ENCODE assay signal across 14 cellular contexts in the genomic region with DNA sequence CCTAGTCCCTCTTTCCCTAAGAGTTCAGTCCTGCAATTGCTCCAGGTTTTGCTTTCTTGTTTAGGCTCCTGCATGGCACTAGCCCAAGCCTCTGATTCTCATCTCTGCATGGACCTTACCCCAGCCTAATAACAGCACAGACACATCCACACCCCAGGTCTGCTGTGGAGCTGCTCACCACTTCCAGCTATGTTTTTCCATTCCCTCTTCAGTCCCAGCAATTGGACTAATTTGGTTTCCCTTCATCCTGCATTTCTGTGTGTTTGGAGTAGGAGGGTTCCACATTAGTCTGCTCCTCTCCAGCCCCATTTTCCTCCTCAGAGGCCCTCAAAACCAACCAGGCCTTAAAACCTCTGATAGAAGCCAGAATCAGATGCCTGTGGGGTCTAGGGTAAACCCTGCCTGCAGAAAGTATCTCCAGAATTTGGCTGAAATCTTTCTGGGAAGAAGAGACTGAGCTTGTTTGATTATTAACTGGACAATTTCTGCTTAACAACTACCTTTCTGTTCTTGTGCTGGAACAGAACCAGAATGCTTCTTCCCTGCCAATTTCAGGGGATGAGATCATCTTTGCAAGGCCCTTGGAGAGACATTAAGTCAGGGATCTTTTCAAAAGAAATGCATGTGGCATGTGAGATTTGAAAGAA.
DNase-seq lines count a peak whose midpoint lies in the region; ATAC-seq, FAIRE-seq and TF ChIP-seq lines count a peak whose summit lies in the region.
"Had no signal": no experiment of that assay in that cellular context is flagged by ENCODE, and none has a peak within 500 bp of the region (broad histone marks: within the 10 kb centered on the region; RNA-seq: fewer than 3 reads in every experiment).

No MANE protein-coding gene starts in this region.

- no peaks in the 10 kb centered on the region for H3K36me3 ChIP-seq in right lobe of liver
- H3K36me3 ChIP-seq: left lung, ovary had no signal

- H3K4me3 ChIP-seq in A549 (no peak overlapping the region), epithelial cell of proximal tubule (ENCODE audit: low read depth, low read length) (no peak overlapping the region), right lobe of liver (no peak overlapping the region)
- H3K4me3 ChIP-seq: left lung, ovary had no signal

- no peaks in the 10 kb centered on the region for H3K9me3 ChIP-seq in A549
- H3K9me3 ChIP-seq in right lobe of liver = no peaks in the 10 kb centered on the region
- H3K9me3 ChIP-seq: left lung, ovary had no signal

- no peak for FAIRE-seq in A549 (lab: Jason Lieb, UNC)
- FAIRE-seq: GM18507, TTC549 had no signal

- H3K4me2 ChIP-seq in A549 = peak overlapping the region; percentile 58

- TF ChIP-seq EP300 in A549 (IDR thresholded peaks at IDR 0.05) = no peak

- no peak for TF ChIP-seq POLR2A in A549 (IDR thresholded peaks at IDR 0.05; ENCODE audit: low read length)
- no peak for TF ChIP-seq POLR2A in right lobe of liver (IDR thresholded peaks at IDR 0.05)

- CTCF ChIA-PET in A549 (lab: Yijun Ruan, JAX) = interaction anchor here (1.5 to 7.1 kb wide), 2 partner anchors 14 to 16 kb away, joined by 4 to 43 read pairs; no protein-coding TSS in a partner anchor

- peak in 1 of 2 experiments; percentile 27 for DNase-seq in A549 (ENCODE audit: low read depth in 1 of 2, low spot score in 1 of 2)
- peak; percentile 61 to 75 for DNase-seq in NCI-H446 (lab: John Stamatoyannopoulos, UW)
- DNase-seq in epithelial cell of proximal tubule (ENCODE audit: low read depth) = peak; percentile 62
- no peak for DNase-seq in right lobe of liver
- no peak for DNase-seq in NCI-H128 (lab: John Stamatoyannopoulos, UW; ENCODE audit: unreplicated experiment)
- DNase-seq in activated CD4-positive, alpha-beta T cell treated with anti-CD3 and anti-CD28 coated beads for 4 hours = no peak
- DNase-seq: left lung, NCI-H345, ovary had no signal

- POLR2A ChIA-PET in A549 (lab: Yijun Ruan, JAX) = no interaction called here

- intact Hi-C loops in right lobe of liver (cut with DNase I) = no loop called here

- peak overlapping the region; percentile 73 to 85 for H3K27ac ChIP-seq in A549
- H3K27ac ChIP-seq in right lobe of liver = peak overlapping the region in 1 of 3 donors; percentile 17
- H3K27ac ChIP-seq: ovary, RWPE1 had no signal

- peak; percentile 33 to 63; a peak in 3 of 6 replicates for ATAC-seq in A549
- ATAC-seq in right lobe of liver = peak; percentile 66 to 94 (median 89)
- ATAC-seq in GM21717 (IDR thresholded peaks at IDR 0.05; ENCODE audit: unreplicated experiment) = no peak
- ATAC-seq in HG02588 (IDR thresholded peaks at IDR 0.05; ENCODE audit: unreplicated experiment) = no peak
- ATAC-seq: left lung had no signal

- no peak for TF ChIP-seq RAD21 in A549 (conservative IDR thresholded peaks at IDR 0.05 in 1 of 2, IDR thresholded peaks at IDR 0.05 in 1 of 2)

- no peaks in the 10 kb centered on the region for H3K27me3 ChIP-seq in right lobe of liver
- H3K27me3 ChIP-seq: left lung, ovary had no signal

- TF ChIP-seq CTCF in A549 (IDR thresholded peaks at IDR 0.05) (no peak), epithelial cell of proximal tubule (conservative IDR thresholded peaks at IDR 0.05; ENCODE audit: low read depth, low read length) (no peak), right lobe of liver (IDR thresholded peaks at IDR 0.05) (no peak)

- H3K4me1 ChIP-seq in A549 = peaks cover 22% of the 10 kb centered on the region
- peaks cover 0 to 11% (median 0%) of the 10 kb centered on the region in 4 donors for H3K4me1 ChIP-seq in right lobe of liver
- H3K4me1 ChIP-seq: left lung had no signal

TF ChIP-seq in A549, 52 proteins besides CTCF, POLR2A, EP300 and RAD21:
- TF ChIP-seq ZSCAN20 (CRISPR knock-in tag; IDR thresholded peaks at IDR 0.05) (no peak), JUN (IDR thresholded peaks at IDR 0.05) (no peak), MAZ (IDR thresholded peaks at IDR 0.05; ENCODE audit: borderline replicate concordance, low read depth, low read length) (no peak), NPAS2 (CRISPR knock-in tag; IDR thresholded peaks at IDR 0.05; ENCODE audit: borderline replicate concordance) (no peak), NFE2L2 (conservative IDR thresholded peaks at IDR 0.05; ENCODE audit: low read length) (no peak), CBX8 (IDR thresholded peaks at IDR 0.05) (no peak), ZFP36 (IDR thresholded peaks at IDR 0.05; ENCODE audit: borderline replicate concordance, partially characterized antibody) (no peak), SMC3 (IDR thresholded peaks at IDR 0.05) (0 out of 3 replicates have a peak, but pooled peaks have one; percentile 5), ESRRA (IDR thresholded peaks at IDR 0.05; ENCODE audit: borderline replicate concordance, low read length) (no peak)
- TF ChIP-seq, protein P1, sequence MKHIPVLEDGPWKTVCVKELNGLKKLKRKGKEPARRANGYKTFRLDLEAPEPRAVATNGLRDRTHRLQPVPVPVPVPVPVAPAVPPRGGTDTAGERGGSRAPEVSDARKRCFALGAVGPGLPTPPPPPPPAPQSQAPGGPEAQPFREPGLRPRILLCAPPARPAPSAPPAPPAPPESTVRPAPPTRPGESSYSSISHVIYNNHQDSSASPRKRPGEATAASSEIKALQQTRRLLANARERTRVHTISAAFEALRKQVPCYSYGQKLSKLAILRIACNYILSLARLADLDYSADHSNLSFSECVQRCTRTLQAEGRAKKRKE (CRISPR knock-in tag; IDR thresholded peaks at IDR 0.05; ENCODE audit: low read depth) = no peak
- TF ChIP-seq, protein P2, sequence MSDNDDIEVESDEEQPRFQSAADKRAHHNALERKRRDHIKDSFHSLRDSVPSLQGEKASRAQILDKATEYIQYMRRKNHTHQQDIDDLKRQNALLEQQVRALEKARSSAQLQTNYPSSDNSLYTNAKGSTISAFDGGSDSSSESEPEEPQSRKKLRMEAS (IDR thresholded peaks at IDR 0.05) = peak; percentile 21; the same call in 1 of the 2 replicates
- TF ChIP-seq, protein P3, sequence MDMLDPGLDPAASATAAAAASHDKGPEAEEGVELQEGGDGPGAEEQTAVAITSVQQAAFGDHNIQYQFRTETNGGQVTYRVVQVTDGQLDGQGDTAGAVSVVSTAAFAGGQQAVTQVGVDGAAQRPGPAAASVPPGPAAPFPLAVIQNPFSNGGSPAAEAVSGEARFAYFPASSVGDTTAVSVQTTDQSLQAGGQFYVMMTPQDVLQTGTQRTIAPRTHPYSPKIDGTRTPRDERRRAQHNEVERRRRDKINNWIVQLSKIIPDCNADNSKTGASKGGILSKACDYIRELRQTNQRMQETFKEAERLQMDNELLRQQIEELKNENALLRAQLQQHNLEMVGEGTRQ (IDR thresholded peaks at IDR 0.05) = no peak

Comparison
In these comparisons a context has a peak if more than half of its experiments do, and no peak if none do; other contexts are left out.
1. ATAC-seq: peak in A549 (2 of 2) and right lobe of liver (4 of 4); none in GM21717 (single experiment) and HG02588 (single experiment).
2. DNase-seq: peak in NCI-H446 (2 of 2) and epithelial cell of proximal tubule (single experiment); none in right lobe of liver (0 of 3), NCI-H128 (single experiment) and activated CD4-positive, alpha-beta T cell treated with anti-CD3 and anti-CD28 coated beads for 4 hours (0 of 2).